In the genomic region with DNA sequence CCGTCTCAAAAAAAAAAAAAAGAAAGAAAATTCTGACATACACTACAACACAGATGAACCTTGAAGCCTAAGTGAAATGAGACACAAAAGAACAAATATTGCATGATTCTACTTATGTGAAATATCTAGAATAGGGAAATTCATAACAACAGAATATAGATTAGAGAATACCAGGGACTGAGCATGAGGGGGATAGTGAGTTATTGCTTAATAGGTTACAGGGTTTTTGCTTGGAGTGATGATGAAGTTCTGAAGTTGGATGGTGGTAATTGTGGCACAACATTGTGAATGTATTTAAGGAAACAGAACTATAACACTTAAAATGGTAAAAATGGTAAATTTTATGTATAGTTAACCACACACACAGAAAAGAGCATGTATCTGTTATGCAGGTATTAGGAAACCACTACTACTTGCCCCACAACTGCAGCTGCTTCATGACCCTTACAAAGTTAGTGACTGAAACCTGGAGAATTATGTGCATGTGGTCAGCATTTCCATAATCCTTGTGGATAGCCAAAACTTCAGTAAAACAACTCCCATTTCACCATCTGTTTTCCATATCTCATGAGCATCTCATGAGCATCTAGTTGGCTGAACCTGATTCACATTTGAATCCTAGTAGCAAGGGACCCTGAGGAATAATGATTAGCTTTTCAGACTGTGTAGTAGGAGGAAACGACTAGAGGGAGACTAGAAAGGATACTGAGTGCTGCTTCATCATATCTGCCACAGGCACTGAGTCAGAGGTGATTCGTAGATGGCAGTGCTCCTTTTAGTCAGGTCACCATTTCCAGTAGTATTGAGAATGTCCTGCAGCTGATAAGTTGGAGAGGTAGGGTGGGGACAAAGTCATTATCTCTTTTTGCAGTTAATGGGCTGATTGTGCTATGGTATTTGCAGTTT, we compare ENCODE assay signal across 1 cellular context.
TF ChIP-seq lines count a peak whose summit lies in the region.

No MANE protein-coding gene starts in this region.

TF ChIP-seq in GM23338, 12 proteins besides CTCF, POLR2A, EP300 and RAD21 (continued from another document):
- TF ChIP-seq, protein P1, sequence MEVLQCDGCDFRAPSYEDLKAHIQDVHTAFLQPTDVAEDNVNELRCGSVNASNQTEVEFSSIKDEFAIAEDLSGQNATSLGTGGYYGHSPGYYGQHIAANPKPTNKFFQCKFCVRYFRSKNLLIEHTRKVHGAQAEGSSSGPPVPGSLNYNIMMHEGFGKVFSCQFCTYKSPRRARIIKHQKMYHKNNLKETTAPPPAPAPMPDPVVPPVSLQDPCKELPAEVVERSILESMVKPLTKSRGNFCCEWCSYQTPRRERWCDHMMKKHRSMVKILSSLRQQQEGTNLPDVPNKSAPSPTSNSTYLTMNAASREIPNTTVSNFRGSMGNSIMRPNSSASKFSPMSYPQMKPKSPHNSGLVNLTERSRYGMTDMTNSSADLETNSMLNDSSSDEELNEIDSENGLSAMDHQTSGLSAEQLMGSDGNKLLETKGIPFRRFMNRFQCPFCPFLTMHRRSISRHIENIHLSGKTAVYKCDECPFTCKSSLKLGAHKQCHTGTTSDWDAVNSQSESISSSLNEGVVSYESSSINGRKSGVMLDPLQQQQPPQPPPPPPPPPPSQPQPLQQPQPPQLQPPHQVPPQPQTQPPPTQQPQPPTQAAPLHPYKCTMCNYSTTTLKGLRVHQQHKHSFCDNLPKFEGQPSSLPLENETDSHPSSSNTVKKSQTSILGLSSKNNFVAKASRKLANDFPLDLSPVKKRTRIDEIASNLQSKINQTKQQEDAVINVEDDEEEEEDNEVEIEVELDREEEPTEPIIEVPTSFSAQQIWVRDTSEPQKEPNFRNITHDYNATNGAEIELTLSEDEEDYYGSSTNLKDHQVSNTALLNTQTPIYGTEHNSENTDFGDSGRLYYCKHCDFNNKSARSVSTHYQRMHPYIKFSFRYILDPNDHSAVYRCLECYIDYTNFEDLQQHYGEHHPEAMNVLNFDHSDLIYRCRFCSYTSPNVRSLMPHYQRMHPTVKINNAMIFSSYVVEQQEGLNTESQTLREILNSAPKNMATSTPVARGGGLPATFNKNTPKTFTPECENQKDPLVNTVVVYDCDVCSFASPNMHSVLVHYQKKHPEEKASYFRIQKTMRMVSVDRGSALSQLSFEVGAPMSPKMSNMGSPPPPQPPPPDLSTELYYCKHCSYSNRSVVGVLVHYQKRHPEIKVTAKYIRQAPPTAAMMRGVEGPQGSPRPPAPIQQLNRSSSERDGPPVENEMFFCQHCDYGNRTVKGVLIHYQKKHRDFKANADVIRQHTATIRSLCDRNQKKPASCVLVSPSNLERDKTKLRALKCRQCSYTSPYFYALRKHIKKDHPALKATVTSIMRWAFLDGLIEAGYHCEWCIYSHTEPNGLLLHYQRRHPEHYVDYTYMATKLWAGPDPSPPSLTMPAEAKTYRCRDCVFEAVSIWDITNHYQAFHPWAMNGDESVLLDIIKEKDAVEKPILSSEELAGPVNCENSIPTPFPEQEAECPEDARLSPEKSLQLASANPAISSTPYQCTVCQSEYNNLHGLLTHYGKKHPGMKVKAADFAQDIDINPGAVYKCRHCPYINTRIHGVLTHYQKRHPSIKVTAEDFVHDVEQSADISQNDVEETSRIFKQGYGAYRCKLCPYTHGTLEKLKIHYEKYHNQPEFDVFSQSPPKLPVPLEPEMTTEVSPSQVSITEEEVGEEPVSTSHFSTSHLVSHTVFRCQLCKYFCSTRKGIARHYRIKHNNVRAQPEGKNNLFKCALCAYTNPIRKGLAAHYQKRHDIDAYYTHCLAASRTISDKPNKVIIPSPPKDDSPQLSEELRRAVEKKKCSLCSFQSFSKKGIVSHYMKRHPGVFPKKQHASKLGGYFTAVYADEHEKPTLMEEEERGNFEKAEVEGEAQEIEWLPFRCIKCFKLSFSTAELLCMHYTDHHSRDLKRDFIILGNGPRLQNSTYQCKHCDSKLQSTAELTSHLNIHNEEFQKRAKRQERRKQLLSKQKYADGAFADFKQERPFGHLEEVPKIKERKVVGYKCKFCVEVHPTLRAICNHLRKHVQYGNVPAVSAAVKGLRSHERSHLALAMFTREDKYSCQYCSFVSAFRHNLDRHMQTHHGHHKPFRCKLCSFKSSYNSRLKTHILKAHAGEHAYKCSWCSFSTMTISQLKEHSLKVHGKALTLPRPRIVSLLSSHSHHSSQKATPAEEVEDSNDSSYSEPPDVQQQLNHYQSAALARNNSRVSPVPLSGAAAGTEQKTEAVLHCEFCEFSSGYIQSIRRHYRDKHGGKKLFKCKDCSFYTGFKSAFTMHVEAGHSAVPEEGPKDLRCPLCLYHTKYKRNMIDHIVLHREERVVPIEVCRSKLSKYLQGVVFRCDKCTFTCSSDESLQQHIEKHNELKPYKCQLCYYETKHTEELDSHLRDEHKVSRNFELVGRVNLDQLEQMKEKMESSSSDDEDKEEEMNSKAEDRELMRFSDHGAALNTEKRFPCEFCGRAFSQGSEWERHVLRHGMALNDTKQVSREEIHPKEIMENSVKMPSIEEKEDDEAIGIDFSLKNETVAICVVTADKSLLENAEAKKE (CRISPR knock-in tag; IDR thresholded peaks at IDR 0.05): no peak
- TF ChIP-seq ZNF331 (CRISPR knock-in tag; IDR thresholded peaks at IDR 0.05; ENCODE audit: low read depth): no peak
- TF ChIP-seq, protein P2, sequence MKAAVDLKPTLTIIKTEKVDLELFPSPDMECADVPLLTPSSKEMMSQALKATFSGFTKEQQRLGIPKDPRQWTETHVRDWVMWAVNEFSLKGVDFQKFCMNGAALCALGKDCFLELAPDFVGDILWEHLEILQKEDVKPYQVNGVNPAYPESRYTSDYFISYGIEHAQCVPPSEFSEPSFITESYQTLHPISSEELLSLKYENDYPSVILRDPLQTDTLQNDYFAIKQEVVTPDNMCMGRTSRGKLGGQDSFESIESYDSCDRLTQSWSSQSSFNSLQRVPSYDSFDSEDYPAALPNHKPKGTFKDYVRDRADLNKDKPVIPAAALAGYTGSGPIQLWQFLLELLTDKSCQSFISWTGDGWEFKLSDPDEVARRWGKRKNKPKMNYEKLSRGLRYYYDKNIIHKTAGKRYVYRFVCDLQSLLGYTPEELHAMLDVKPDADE (IDR thresholded peaks at IDR 0.05): no peak
- TF ChIP-seq STAT1 (IDR thresholded peaks at IDR 0.05; ENCODE audit: unreplicated experiment): no peak
- no peak for TF ChIP-seq CREB1 (CRISPR knock-in tag; IDR thresholded peaks at IDR 0.05; ENCODE audit: low read depth)
- TF ChIP-seq EZH2 (IDR thresholded peaks at IDR 0.05; ENCODE audit: low read depth, unreplicated experiment): no peak
- TF ChIP-seq JUNB (IDR thresholded peaks at IDR 0.05; ENCODE audit: unreplicated experiment): no peak
- no peak for TF ChIP-seq POLR2AphosphoS5 (IDR thresholded peaks at IDR 0.05; ENCODE audit: low read depth)
- TF ChIP-seq EZH2phosphoT487 (IDR thresholded peaks at IDR 0.05; ENCODE audit: unreplicated experiment): no peak
